10 cellular contexts compared by ENCODE assay signal in genomic region chr1:199226163-199226562, GRCh38.
DNase-seq lines count a peak whose midpoint lies in the region; ATAC-seq and TF ChIP-seq lines count a peak whose summit lies in the region.
"Had no signal": no experiment of that assay in that cellular context is flagged by ENCODE, and none has a peak within 500 bp of the region (broad histone marks: within the 10 kb centered on the region; RNA-seq: fewer than 3 reads in every experiment).

No MANE protein-coding gene starts in this region.

- no peak overlapping the region for H3K27ac Mint-ChIP-seq in progenitor cell of endocrine pancreas

- H3K4me3 Mint-ChIP-seq in progenitor cell of endocrine pancreas (ENCODE audit: low read depth) = no peak overlapping the region

- H3K9me3 Mint-ChIP-seq in progenitor cell of endocrine pancreas (ENCODE audit: low read depth) = no peaks in the 10 kb centered on the region

- POLR2A ChIA-PET in RWPE1 (lab: Yijun Ruan, JAX; ENCODE audit: low non-redundant PET) = no interaction called here

- no peaks in the 10 kb centered on the region for H3K27me3 Mint-ChIP-seq in progenitor cell of endocrine pancreas

- no peak overlapping the region for H3K4me3 ChIP-seq in fibroblast of the aortic adventitia (ENCODE audit: low read depth, low read length)

- CTCF ChIA-PET in RWPE1 (lab: Yijun Ruan, JAX) = interaction anchor here (0.6 to 0.8 kb wide), 3 partner anchors 26 to 866 kb away, joined by 3 to 4 read pairs (median 3); no protein-coding TSS in a partner anchor

- TF ChIP-seq CTCF in RWPE1 (conservative IDR thresholded peaks at IDR 0.05; ENCODE audit: low read depth) (no peak), fibroblast of the aortic adventitia (IDR thresholded peaks at IDR 0.05; ENCODE audit: insufficient read depth, low read length) (no peak), progenitor cell of endocrine pancreas (IDR thresholded peaks at IDR 0.05; ENCODE audit: unreplicated experiment) (no peak)

- H3K36me3 Mint-ChIP-seq in progenitor cell of endocrine pancreas (ENCODE audit: insufficient read depth) = no peaks in the 10 kb centered on the region

- H3K4me1 Mint-ChIP-seq in progenitor cell of endocrine pancreas (ENCODE audit: low read depth) = peaks cover 7% of the 10 kb centered on the region

- peak; percentile 47 for ATAC-seq in GM21737 (IDR thresholded peaks at IDR 0.05; ENCODE audit: unreplicated experiment)

- no peak overlapping the region for H3K27ac ChIP-seq in RWPE1
- no peak overlapping the region for H3K27ac ChIP-seq in caudate nucleus (ENCODE audit: low read depth, low read length)

- DNase-seq in COLO829 (ENCODE audit: low spot score) = peak; percentile 51
- peak; percentile 48 for DNase-seq in RWPE1 (ENCODE audit: low spot score)
- DNase-seq in fibroblast of the aortic adventitia (ENCODE audit: low read depth) = peak; percentile 63
- no peak for DNase-seq in OCI-M1 (lab: John Stamatoyannopoulos, UW)
- no peak for DNase-seq in progenitor cell of endocrine pancreas (ENCODE audit: low spot score, unreplicated experiment)
- DNase-seq in NCI-H2107 (lab: John Stamatoyannopoulos, UW) = no peak
- DNase-seq in caudate nucleus (lab: John Stamatoyannopoulos, UW) = no peak
- DNase-seq: NCI-H1105 treated with DMSO at 0.1 percent for 48 hours, retina had no signal

Comparison
In these comparisons a context has a peak if more than half of its experiments do, and no peak if none do; other contexts are left out.
1. DNase-seq: peak in COLO829 (single experiment), RWPE1 (single experiment) and fibroblast of the aortic adventitia (single experiment); none in OCI-M1 (single experiment), progenitor cell of endocrine pancreas (single experiment), NCI-H2107 (single experiment) and caudate nucleus (0 of 61).